ENCODE assay signal across 16 cellular contexts in genomic region chr22:49479566-49479965, GRCh38.
DNase-seq lines count a peak whose midpoint lies in the region; ATAC-seq, FAIRE-seq and TF ChIP-seq lines count a peak whose summit lies in the region.
"Had no signal": no experiment of that assay in that cellular context is flagged by ENCODE, and none has a peak within 500 bp of the region (broad histone marks: within the 10 kb centered on the region; RNA-seq: fewer than 3 reads in every experiment).

No MANE protein-coding gene starts in this region.

- no peak overlapping the region for H4K91ac ChIP-seq in H1 (replicated peaks; ENCODE audit: insufficient read length, low read length)

- peak overlapping the region; percentile 58 for H2BK120ac ChIP-seq in H1 (replicated peaks; ENCODE audit: low read depth, low read length)

- H3K18ac ChIP-seq in H1 (ENCODE audit: extremely low read depth, low read length): no peak overlapping the region

- peak overlapping the region; percentile 97 for H2BK20ac ChIP-seq in H1 (ENCODE audit: low read length)

- H3K27me3 ChIP-seq in HepG2 (ENCODE audit: control insufficient read depth in 1 of 2, insufficient read depth in 2 of 2, low read length in 2 of 2) (peaks cover 3 to 37% of the 10 kb centered on the region in 2 experiments; a peak in 4 of 5 replicates), right lobe of liver (no peaks in the 10 kb centered on the region), H1 (replicated peaks in 1 of 4; ENCODE audit: control insufficient read depth in 3 of 4, extremely low read depth in 1 of 4, insufficient read depth in 3 of 4, low read length in 3 of 4) (no peaks in the 10 kb centered on the region), neural progenitor cell (peaks cover 21% of the 10 kb centered on the region)

- FAIRE-seq in HepG2 (lab: Jason Lieb, UNC): no peak
- FAIRE-seq in H1 (lab: Jason Lieb, UNC): no peak
- FAIRE-seq: GM18507 had no signal

- no peak overlapping the region for H4K5ac ChIP-seq in H1 (ENCODE audit: insufficient read length, low read depth, low read length)

- H4K20me1 ChIP-seq in HepG2 (ENCODE audit: insufficient read depth, low read length) (no peaks in the 10 kb centered on the region), H1 (replicated peaks in 1 of 2; ENCODE audit: control insufficient read depth in 1 of 2, insufficient read depth in 2 of 2, low read length in 2 of 2) (peaks cover 0 to 4% of the 10 kb centered on the region in 2 experiments), neural progenitor cell (ENCODE audit: low read depth) (no peaks in the 10 kb centered on the region)
- H4K20me1 ChIP-seq: BLaER1 had no signal

- H3K79me2 ChIP-seq in HepG2 (ENCODE audit: insufficient read depth, low read length) (no peaks in the 10 kb centered on the region), H1 (ENCODE audit: control insufficient read depth in 1 of 2, insufficient read depth in 2 of 2, low read length in 2 of 2) (no peaks in the 10 kb centered on the region), neural progenitor cell (ENCODE audit: low read depth) (no peaks in the 10 kb centered on the region)

- peaks cover 11% of the 10 kb centered on the region for H3F3A ChIP-seq in neural progenitor cell (ENCODE audit: low read depth)

- peak overlapping the region; percentile 3 for H3K4ac ChIP-seq in H1 (replicated peaks; ENCODE audit: insufficient read length, low read depth, low read length)

- peaks cover 34% of the 10 kb centered on the region for H3K4me1 Mint-ChIP-seq in neural progenitor cell

- H3K9me3 ChIP-seq in HepG2 (ENCODE audit: low read length) (peaks cover 12% of the 10 kb centered on the region; the same call in 1 of the 2 replicates), right lobe of liver (no peaks in the 10 kb centered on the region), H1 (ENCODE audit: insufficient read depth in 2 of 2, low read depth in 1 of 2, low read length in 1 of 2) (no peaks in the 10 kb centered on the region), neural progenitor cell (ENCODE audit: low read depth) (no peaks in the 10 kb centered on the region)
- H3K9me3 ChIP-seq: BLaER1 had no signal

- POLR2A ChIA-PET in HepG2 (lab: Yijun Ruan, JAX) (no interaction called here), H1 (lab: Charles Lee; ENCODE audit: partially characterized antibody) (no interaction called here)

- CTCF ChIA-PET in HepG2 (lab: Yijun Ruan, JAX; ENCODE audit: low intra/inter-chr PET ratio, low total read pairs): no interaction called here
- CTCF ChIA-PET in H1 (lab: Charles Lee; ENCODE audit: partially characterized antibody): interaction anchor here (0.8 kb wide), 1 partner anchor 48 kb away, joined by 4 read pairs; no protein-coding TSS in a partner anchor

- no peak overlapping the region; the same call in 1 of the 2 replicates for H2BK5ac ChIP-seq in H1 (ENCODE audit: low read depth, low read length)

- in situ Hi-C loops in HepG2 (cut with HindIII; ENCODE audit: extremely low pct_ligation_motif_present, low pct_unique_long_range_greater_than_20kb): no loop called here

- H2AFZ ChIP-seq in HepG2 (ENCODE audit: low read length) (no peak overlapping the region), H1 (ENCODE audit: low read length) (no peak overlapping the region), neural progenitor cell (replicated peaks) (no peak overlapping the region)

- H3K14ac ChIP-seq in H1 (ENCODE audit: insufficient read length): no peak overlapping the region

- H3K4me1 ChIP-seq in HepG2 (ENCODE audit: insufficient read depth, low read length) (no peaks in the 10 kb centered on the region), right lobe of liver (no peaks in the 10 kb centered on the region), H1 (replicated peaks in 1 of 4; ENCODE audit: control insufficient read depth in 3 of 4, insufficient read depth in 4 of 4, low read length in 3 of 4) (peaks cover 0 to 21% (median 9%) of the 10 kb centered on the region in 4 experiments; a peak in 4 of 7 replicates), neural progenitor cell (peaks cover 35% of the 10 kb centered on the region)
- H3K4me1 ChIP-seq: BLaER1 had no signal

- H3K4me2 ChIP-seq in HepG2 (ENCODE audit: low read depth, low read length): no peak overlapping the region
- no peak overlapping the region for H3K4me2 ChIP-seq in H1 (ENCODE audit: insufficient read depth in 1 of 2, low read depth in 2 of 2, low read length in 2 of 2)
- H3K4me2 ChIP-seq in neural progenitor cell: no peak overlapping the region
- H3K4me2 ChIP-seq: BLaER1 had no signal

- H2AK5ac ChIP-seq in H1 (ENCODE audit: low read depth, low read length): no peak overlapping the region

- no peak for DNase-seq in HepG2 (ENCODE audit: low spot score)
- DNase-seq in right lobe of liver: no peak
- DNase-seq in H1 (ENCODE audit: low read depth in 1 of 2, low spot score in 2 of 2): no peak
- no peak for DNase-seq in neural progenitor cell (ENCODE audit: low spot score)
- DNase-seq in midbrain (lab: John Stamatoyannopoulos, UW): no peak
- no peak for DNase-seq in H4 (ENCODE audit: low spot score)
- DNase-seq: 8988T; AML-193; CD4-positive, CD25-positive, alpha-beta regulatory T cell; DMS 273 treated with DMSO at 0.1 percent for 48 hours; GOT3; IMR-90 had no signal

- H3K36me3 Mint-ChIP-seq in neural progenitor cell: no peaks in the 10 kb centered on the region
- H3K36me3 Mint-ChIP-seq: CD4-positive, CD25-positive, alpha-beta regulatory T cell had no signal

- H2BK15ac ChIP-seq in H1 (ENCODE audit: low read length): peak overlapping the region; percentile 4; the same call in 1 of the 2 replicates

- H2BK12ac ChIP-seq in H1 (ENCODE audit: low read depth, low read length): peak overlapping the region; percentile 90; the same call in 1 of the 2 replicates

- 28% methylated on average over 8 of the region's 9 CpGs for WGBS in HepG2 (ENCODE audit: low lambda C conversion rate)
- 73% methylated on average over 7 of the region's 9 CpGs for WGBS in right lobe of liver (ENCODE audit: insufficient coverage, low coverage, low lambda C conversion rate, missing lambda C conversion rate)
- 94% methylated on average over 9 of the region's 9 CpGs; no CpG with 5 or more reads in 1 of the 2 experiments for WGBS in H1 (ENCODE audit: extremely low coverage in 1 of 2, insufficient coverage in 1 of 2, insufficient read length in 1 of 2, insufficient replicate concordance in 2 of 2, low coverage in 1 of 2, low lambda C conversion rate in 2 of 2, missing lambda C conversion rate in 1 of 2), 2 experiments

- no peak for TF ChIP-seq CTCF in HepG2 (CRISPR knock-in tag; IDR thresholded peaks at IDR 0.05)
- no peak for TF ChIP-seq CTCF in right lobe of liver (IDR thresholded peaks at IDR 0.05)
- TF ChIP-seq CTCF in H1 (IDR thresholded peaks at IDR 0.05; ENCODE audit: control extremely low read depth in 1 of 3, insufficient read depth in 1 of 3, low read depth in 1 of 3, low read length in 3 of 3): no peak
- TF ChIP-seq CTCF in neural progenitor cell (IDR thresholded peaks at IDR 0.05): no peak

- no peak overlapping the region for H3K9ac ChIP-seq in HepG2 (ENCODE audit: insufficient read depth, low read depth, low read length)
- H3K9ac ChIP-seq in H1 (replicated peaks in 1 of 4; ENCODE audit: extremely low read depth in 1 of 4, low read depth in 3 of 4, low read length in 3 of 4): no peak overlapping the region
- H3K9ac ChIP-seq in neural progenitor cell: no peak overlapping the region
- H3K9ac ChIP-seq: BLaER1 had no signal

- H3K4me3 ChIP-seq in HepG2 (replicated peaks in 1 of 3; ENCODE audit: insufficient read depth in 1 of 3, low read depth in 2 of 3, low read length in 3 of 3) (no peak overlapping the region), right lobe of liver (no peak overlapping the region), H1 (ENCODE audit: extremely low read depth in 1 of 4, insufficient read depth in 2 of 4, low read depth in 3 of 4, low read length in 4 of 4) (no peak overlapping the region), neural progenitor cell (no peak overlapping the region)
- H3K4me3 ChIP-seq: BLaER1 had no signal

- H3K9me3 Mint-ChIP-seq in neural progenitor cell: peaks cover 14% of the 10 kb centered on the region

- ATAC-seq in HepG2: no peak
- ATAC-seq in right lobe of liver: no peak
- ATAC-seq in HG02973 (IDR thresholded peaks at IDR 0.05; ENCODE audit: unreplicated experiment): no peak
- ATAC-seq: HCT116 had no signal

- no peak overlapping the region for H3K23ac ChIP-seq in H1 (ENCODE audit: insufficient read length)

- H4K8ac ChIP-seq in H1 (ENCODE audit: extremely low read depth, insufficient read depth, low read length): no peak overlapping the region; the same call in 1 of the 2 replicates

- H3K36me3 ChIP-seq in HepG2 (replicated peaks in 1 of 2; ENCODE audit: control insufficient read depth in 1 of 2, insufficient read depth in 2 of 2, low read length in 2 of 2): no peaks in the 10 kb centered on the region
- no peaks in the 10 kb centered on the region for H3K36me3 ChIP-seq in right lobe of liver
- no peaks in the 10 kb centered on the region for H3K36me3 ChIP-seq in H1 (ENCODE audit: control insufficient read depth in 2 of 4, insufficient read depth in 4 of 4, low read length in 3 of 4)
- H3K36me3 ChIP-seq in neural progenitor cell: no peaks in the 10 kb centered on the region
- H3K36me3 ChIP-seq: BLaER1 had no signal

- no TSS peak for BruUV-seq in HepG2 (replicated peaks; lab: Mats Ljungman, UMichigan)

- peak overlapping the region; percentile 31 for H3K27ac Mint-ChIP-seq in neural progenitor cell

- H3K4me3 Mint-ChIP-seq in neural progenitor cell: no peak overlapping the region
- H3K4me3 Mint-ChIP-seq: CD4-positive, CD25-positive, alpha-beta regulatory T cell had no signal

- H3K27me3 Mint-ChIP-seq in neural progenitor cell (ENCODE audit: insufficient read depth, low read depth): peaks cover 9% of the 10 kb centered on the region

- H3K79me1 ChIP-seq in H1 (ENCODE audit: low read depth, low read length): no peaks in the 10 kb centered on the region

- H3K23me2 ChIP-seq in H1 (ENCODE audit: low read depth, low read length): peaks cover 16% of the 10 kb centered on the region; the same call in 1 of the 2 replicates

- TF ChIP-seq RAD21 in HepG2 (CRISPR knock-in tag; IDR thresholded peaks at IDR 0.05) (no peak), H1 (IDR thresholded peaks at IDR 0.05 in 1 of 2, conservative IDR thresholded peaks at IDR 0.05 in 1 of 2; ENCODE audit: low read depth in 2 of 2, low read length in 2 of 2) (no peak)

- intact Hi-C loops in HepG2 (cut with micrococcal nuclease; ENCODE audit: unreplicated experiment) (no loop called here), right lobe of liver (cut with DNase I) (no loop called here)

- no peak for TF ChIP-seq EP300 in HepG2 (IDR thresholded peaks at IDR 0.05; ENCODE audit: low read depth in 2 of 2, low read length in 2 of 2)
- TF ChIP-seq EP300 in HepG2 (CRISPR knock-in tag; IDR thresholded peaks at IDR 0.05; ENCODE audit: borderline replicate concordance): no peak
- no peak for TF ChIP-seq EP300 in H1 (IDR thresholded peaks at IDR 0.05; ENCODE audit: borderline replicate concordance in 1 of 2, low read depth in 2 of 2, low read length in 2 of 2)

- no peak for TF ChIP-seq POLR2A in HepG2 (IDR thresholded peaks at IDR 0.05; ENCODE audit: insufficient read depth in 1 of 2, low read depth in 2 of 2, low read length in 2 of 2)
- no peak for TF ChIP-seq POLR2A in right lobe of liver (IDR thresholded peaks at IDR 0.05)
- no peak for TF ChIP-seq POLR2A in H1 (IDR thresholded peaks at IDR 0.05; ENCODE audit: control extremely low read depth in 1 of 2, low read depth in 2 of 2, low read length in 2 of 2)

- no peak overlapping the region for H3K56ac ChIP-seq in H1 (replicated peaks; ENCODE audit: insufficient read length, low read depth, low read length)

- no peak overlapping the region for H3K27ac ChIP-seq in HepG2 (ENCODE audit: extremely low read length, insufficient read depth, low read length)
- H3K27ac ChIP-seq in right lobe of liver: no peak overlapping the region
- no peak overlapping the region for H3K27ac ChIP-seq in H1 (ENCODE audit: low read depth, low read length)
- no peak overlapping the region for H3K27ac ChIP-seq in neural progenitor cell
- H3K27ac ChIP-seq: BLaER1 had no signal
